Comparison of ENCODE assay signal across 1 cellular context in the genomic region with DNA sequence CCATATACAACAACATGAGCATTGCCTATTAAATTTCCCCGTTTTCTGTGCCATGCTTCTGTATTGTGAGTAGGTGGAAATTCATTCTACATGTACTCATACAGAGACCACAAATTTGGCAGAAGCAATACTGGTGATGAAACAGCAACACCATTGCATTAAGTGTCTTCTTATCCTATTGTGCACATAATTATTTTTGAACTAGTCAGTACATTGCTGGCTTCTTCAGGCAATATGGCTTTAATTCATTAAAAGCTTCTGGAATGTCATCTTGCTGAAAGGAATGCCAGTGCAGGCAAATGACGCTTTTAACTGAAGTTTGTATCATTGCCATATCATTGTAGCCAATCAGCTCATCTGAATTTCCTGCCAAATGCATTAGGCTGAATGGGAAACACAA.
TF ChIP-seq lines count a peak whose summit lies in the region.

No MANE protein-coding gene starts in this region.

TF ChIP-seq in SK-N-SH, 30 proteins besides CTCF, POLR2A, EP300 and RAD21 (continued from another document):
- TF ChIP-seq JUND (IDR thresholded peaks at IDR 0.05) (peak; percentile 19; the same call in 1 of the 2 replicates), TEAD4 (IDR thresholded peaks at IDR 0.05; ENCODE audit: borderline replicate concordance, insufficient read depth) (peak; percentile 55; the same call in 1 of the 2 replicates), TCF12 (IDR thresholded peaks at IDR 0.05) (peak; percentile 86), ELF1 (IDR thresholded peaks at IDR 0.05) (no peak), FOSL2 (IDR thresholded peaks at IDR 0.05; ENCODE audit: borderline replicate concordance, low read depth) (0 out of 2 replicates have a peak, but pooled peaks have one; percentile 22), RCOR1 (IDR thresholded peaks at IDR 0.05; ENCODE audit: low read length) (peak; percentile 93), NFIC (IDR thresholded peaks at IDR 0.05; ENCODE audit: borderline replicate concordance) (peak; percentile 77; the same call in 1 of the 2 replicates)
- TF ChIP-seq, protein P1, sequence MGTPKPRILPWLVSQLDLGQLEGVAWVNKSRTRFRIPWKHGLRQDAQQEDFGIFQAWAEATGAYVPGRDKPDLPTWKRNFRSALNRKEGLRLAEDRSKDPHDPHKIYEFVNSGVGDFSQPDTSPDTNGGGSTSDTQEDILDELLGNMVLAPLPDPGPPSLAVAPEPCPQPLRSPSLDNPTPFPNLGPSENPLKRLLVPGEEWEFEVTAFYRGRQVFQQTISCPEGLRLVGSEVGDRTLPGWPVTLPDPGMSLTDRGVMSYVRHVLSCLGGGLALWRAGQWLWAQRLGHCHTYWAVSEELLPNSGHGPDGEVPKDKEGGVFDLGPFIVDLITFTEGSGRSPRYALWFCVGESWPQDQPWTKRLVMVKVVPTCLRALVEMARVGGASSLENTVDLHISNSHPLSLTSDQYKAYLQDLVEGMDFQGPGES (IDR thresholded peaks at IDR 0.05; ENCODE audit: low read depth, low read length): no peak
- TF ChIP-seq, protein P2, sequence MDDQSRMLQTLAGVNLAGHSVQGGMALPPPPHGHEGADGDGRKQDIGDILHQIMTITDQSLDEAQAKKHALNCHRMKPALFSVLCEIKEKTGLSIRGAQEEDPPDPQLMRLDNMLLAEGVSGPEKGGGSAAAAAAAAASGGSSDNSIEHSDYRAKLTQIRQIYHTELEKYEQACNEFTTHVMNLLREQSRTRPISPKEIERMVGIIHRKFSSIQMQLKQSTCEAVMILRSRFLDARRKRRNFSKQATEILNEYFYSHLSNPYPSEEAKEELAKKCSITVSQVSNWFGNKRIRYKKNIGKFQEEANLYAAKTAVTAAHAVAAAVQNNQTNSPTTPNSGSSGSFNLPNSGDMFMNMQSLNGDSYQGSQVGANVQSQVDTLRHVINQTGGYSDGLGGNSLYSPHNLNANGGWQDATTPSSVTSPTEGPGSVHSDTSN (IDR thresholded peaks at IDR 0.05): peak; percentile 70
TF ChIP-seq in SK-N-SH: peak in this region for 10.
